1 cellular context compared by ENCODE assay signal in the genomic region with DNA sequence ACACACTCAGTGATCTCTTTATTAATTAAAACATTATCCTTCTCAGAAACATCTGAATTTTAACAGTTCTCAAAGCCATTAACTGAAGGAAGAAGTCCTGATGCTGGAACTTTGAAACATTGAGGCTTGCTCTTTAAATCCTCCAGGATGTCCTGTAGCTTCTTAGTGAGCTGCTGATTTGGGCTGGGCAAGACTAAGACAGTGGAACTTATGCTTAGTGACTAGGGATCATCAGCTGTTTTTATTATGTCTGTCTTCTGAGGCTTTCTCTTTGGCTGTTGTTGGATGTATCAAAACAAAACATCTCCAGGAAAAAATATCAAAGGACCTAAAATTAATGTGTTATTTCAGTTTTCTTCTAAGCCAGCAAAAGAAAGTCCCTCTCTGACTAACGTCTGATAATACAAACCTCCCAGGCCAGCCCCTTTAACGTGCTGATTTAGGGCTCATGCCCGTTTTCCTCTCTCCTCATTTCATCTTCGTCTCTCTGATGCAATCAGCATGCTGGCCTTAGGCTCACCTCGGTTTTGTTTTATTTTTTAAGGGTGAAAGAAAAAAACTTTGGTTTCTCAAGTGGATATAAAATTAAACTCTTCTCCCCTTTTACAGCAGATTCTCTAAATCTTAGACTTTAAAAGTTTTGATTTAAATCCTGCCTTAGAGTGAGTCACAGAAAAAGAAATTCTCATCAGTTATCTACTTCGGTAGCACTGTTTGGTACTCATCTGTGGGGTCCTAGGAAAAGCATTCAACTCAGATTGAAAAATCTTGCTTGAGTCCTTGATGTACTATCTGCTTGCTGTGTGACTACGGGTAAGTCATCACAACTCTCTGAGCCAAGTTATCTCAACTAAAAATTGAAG.
TF ChIP-seq lines count a peak whose summit lies in the region.

No MANE protein-coding gene starts in this region.

TF ChIP-seq in IMR-90, 13 proteins besides CTCF, POLR2A, EP300 and RAD21:
- TF ChIP-seq RFX5 (IDR thresholded peaks at IDR 0.05; ENCODE audit: low read depth, low read length), result no peak
- no peak for TF ChIP-seq RCOR1 (IDR thresholded peaks at IDR 0.05; ENCODE audit: insufficient replicate concordance, low read length)
- no peak for TF ChIP-seq BHLHE40 (IDR thresholded peaks at IDR 0.05; ENCODE audit: low read depth, low read length)
- TF ChIP-seq CHD1 (IDR thresholded peaks at IDR 0.05; ENCODE audit: low read depth, low read length), result no peak
- TF ChIP-seq CEBPB (IDR thresholded peaks at IDR 0.05; ENCODE audit: low read depth, low read length), result peak; percentile 42; the same call in 1 of the 2 replicates
TF ChIP-seq in IMR-90: peak in this region for 1.
